Comparison of ENCODE assay signal across 20 cellular contexts in genomic region chr20:23304616-23305015, GRCh38. TPM values are rescaled to one million over a fixed set of nuclear protein-coding genes. Genes with fewer than 3 reads are reported as not detected.
DNase-seq lines count a peak whose midpoint lies in the region; ATAC-seq and TF ChIP-seq lines count a peak whose summit lies in the region.
"Had no signal": no experiment of that assay in that cellular context is flagged by ENCODE, and none has a peak within 500 bp of the region (broad histone marks: within the 10 kb centered on the region; RNA-seq: fewer than 3 reads in every experiment).

No MANE protein-coding gene starts in this region.

- peaks cover 14% of the 10 kb centered on the region for H3K4me1 Mint-ChIP-seq in activated T-helper 17 cell treated with anti-CD3 and anti-CD28 coated beads, Interleukin-2, amount 50 U/mL, for 72 hours
- peaks cover 22% of the 10 kb centered on the region for H3K4me1 Mint-ChIP-seq in neural progenitor cell
- no peaks in the 10 kb centered on the region for H3K4me1 Mint-ChIP-seq in activated CD8-positive, alpha-beta T cell treated with anti-CD3 and anti-CD28 coated beads, Interleukin-2, amount 10 ng/mL, durations not matched to agents 7 days and 5 days (ENCODE audit: low read depth)

- CTCF ChIA-PET in activated CD8-positive, alpha-beta T cell treated with anti-CD3 and anti-CD28 coated beads, Interleukin-2, amount 10 ng/mL, durations not matched to agents 7 days and 5 days (lab: Charles Lee), result no interaction called here

- peak; percentile 50 for DNase-seq in activated effector memory CD4-positive, alpha-beta T cell treated with anti-CD3 and anti-CD28 coated beads, Interleukin-2, amount 50 U/mL, for 16 hours
- no peak for DNase-seq in activated effector memory CD4-positive, alpha-beta T cell treated with Interleukin-2 at 50 U/mL for 16 hours
- DNase-seq in neural progenitor cell (ENCODE audit: low spot score), result no peak
- DNase-seq in tibial nerve (ENCODE audit: low spot score in 2 of 2), result no peak
- DNase-seq in activated CD8-positive, alpha-beta T cell treated with anti-CD3 and anti-CD28 coated beads, Interleukin-2, amount 10 ng/mL, durations not matched to agents 7 days and 5 days, result no peak
- DNase-seq in dermis blood vessel endothelial cell, result no peak
- DNase-seq: AML-193, COR-L47, DMS 273 treated with DMSO at 0.1 percent for 48 hours, HCEC 1CT, IMR-90, Kasumi-1, NCI-H1092 treated with DMSO at 0.1 percent for 48 hours, NCI-H1694 treated with DMSO at 0.1 percent for 48 hours, NCI-H748 treated with DMSO at 0.1 percent for 48 hours, Right ventricle myocardium superior had no signal

- 79 to 86% methylated on average over 16 of the region's 16 CpGs for WGBS in tibial nerve, 2 donors

- no peaks in the 10 kb centered on the region for H4K20me1 ChIP-seq in neural progenitor cell (ENCODE audit: low read depth)

- no peaks in the 10 kb centered on the region for H3K36me3 Mint-ChIP-seq in activated T-helper 17 cell treated with anti-CD3 and anti-CD28 coated beads, Interleukin-2, amount 50 U/mL, for 72 hours (ENCODE audit: low read depth)
- H3K36me3 Mint-ChIP-seq in neural progenitor cell, result no peaks in the 10 kb centered on the region
- no peaks in the 10 kb centered on the region for H3K36me3 Mint-ChIP-seq in activated CD8-positive, alpha-beta T cell treated with anti-CD3 and anti-CD28 coated beads, Interleukin-2, amount 10 ng/mL, durations not matched to agents 7 days and 5 days (ENCODE audit: low read depth)

- H3K9me3 Mint-ChIP-seq in activated T-helper 17 cell treated with anti-CD3 and anti-CD28 coated beads, Interleukin-2, amount 50 U/mL, for 72 hours, result peaks cover 5% of the 10 kb centered on the region
- peaks cover 8% of the 10 kb centered on the region for H3K9me3 Mint-ChIP-seq in neural progenitor cell
- H3K9me3 Mint-ChIP-seq in activated CD8-positive, alpha-beta T cell treated with anti-CD3 and anti-CD28 coated beads, Interleukin-2, amount 10 ng/mL, durations not matched to agents 7 days and 5 days (ENCODE audit: insufficient read depth), result no peaks in the 10 kb centered on the region

- H3K36me3 ChIP-seq in neural progenitor cell (no peaks in the 10 kb centered on the region), tibial nerve (no peaks in the 10 kb centered on the region)

- H3K9ac ChIP-seq in neural progenitor cell, result no peak overlapping the region
- H3K9ac ChIP-seq: GM23248 had no signal

- H3K4me3 ChIP-seq in neural progenitor cell, result no peak overlapping the region
- H3K4me3 ChIP-seq in tibial nerve, result no peak overlapping the region
- H3K4me3 ChIP-seq: GM23248 had no signal

- no peaks in the 10 kb centered on the region for H3K4me1 ChIP-seq in neural progenitor cell
- H3K4me1 ChIP-seq in tibial nerve, result peaks cover 0 to 10% (median 0%) of the 10 kb centered on the region in 4 donors

- POLR2A ChIA-PET in activated CD8-positive, alpha-beta T cell treated with anti-CD3 and anti-CD28 coated beads, Interleukin-2, amount 10 ng/mL, durations not matched to agents 7 days and 5 days (lab: Charles Lee), result no interaction called here

- TF ChIP-seq POLR2A in tibial nerve (IDR thresholded peaks at IDR 0.05), result no peak

- H3K9me3 ChIP-seq in neural progenitor cell (ENCODE audit: low read depth) (no peaks in the 10 kb centered on the region), tibial nerve (peaks cover 0 to 1% (median 0%) of the 10 kb centered on the region in 4 donors)

- no peak overlapping the region for H3K4me2 ChIP-seq in neural progenitor cell

- no peak overlapping the region for H3K4me3 Mint-ChIP-seq in activated T-helper 17 cell treated with anti-CD3 and anti-CD28 coated beads, Interleukin-2, amount 50 U/mL, for 72 hours
- no peak overlapping the region for H3K4me3 Mint-ChIP-seq in neural progenitor cell
- H3K4me3 Mint-ChIP-seq in activated CD8-positive, alpha-beta T cell treated with anti-CD3 and anti-CD28 coated beads, Interleukin-2, amount 10 ng/mL, durations not matched to agents 7 days and 5 days, result no peak overlapping the region

- peaks cover 5% of the 10 kb centered on the region for H3K27me3 Mint-ChIP-seq in activated T-helper 17 cell treated with anti-CD3 and anti-CD28 coated beads, Interleukin-2, amount 50 U/mL, for 72 hours
- H3K27me3 Mint-ChIP-seq in neural progenitor cell (ENCODE audit: insufficient read depth, low read depth), result peaks cover 14% of the 10 kb centered on the region
- H3K27me3 Mint-ChIP-seq in activated CD8-positive, alpha-beta T cell treated with anti-CD3 and anti-CD28 coated beads, Interleukin-2, amount 10 ng/mL, durations not matched to agents 7 days and 5 days (ENCODE audit: low read depth), result no peaks in the 10 kb centered on the region

- H3K27ac ChIP-seq in neural progenitor cell, result no peak overlapping the region
- peak overlapping the region in 3 of 4 donors; percentile 30 to 81 (median 74) for H3K27ac ChIP-seq in tibial nerve
- H3K27ac ChIP-seq: 22Rv1, GM23248 had no signal

- no peaks in the 10 kb centered on the region for H3F3A ChIP-seq in neural progenitor cell (ENCODE audit: low read depth)

- H3K27ac Mint-ChIP-seq in activated T-helper 17 cell treated with anti-CD3 and anti-CD28 coated beads, Interleukin-2, amount 50 U/mL, for 72 hours, result peak overlapping the region; percentile 37
- peak overlapping the region; percentile 4 for H3K27ac Mint-ChIP-seq in neural progenitor cell
- H3K27ac Mint-ChIP-seq in activated CD8-positive, alpha-beta T cell treated with anti-CD3 and anti-CD28 coated beads, Interleukin-2, amount 10 ng/mL, durations not matched to agents 7 days and 5 days, result no peak overlapping the region

- H3K27me3 ChIP-seq in neural progenitor cell (no peaks in the 10 kb centered on the region), tibial nerve (no peaks in the 10 kb centered on the region)

- H2AFZ ChIP-seq in neural progenitor cell (replicated peaks), result no peak overlapping the region
- H2AFZ ChIP-seq: GM23248 had no signal

- no peaks in the 10 kb centered on the region for H3K79me2 ChIP-seq in neural progenitor cell (ENCODE audit: low read depth)

- ATAC-seq in activated T-helper 17 cell treated with anti-CD3 and anti-CD28 coated beads, Interleukin-2, amount 50 U/mL, for 72 hours (replicated peaks), result no peak
- no peak for ATAC-seq in activated CD8-positive, alpha-beta T cell treated with anti-CD3 and anti-CD28 coated beads, Interleukin-2, amount 10 ng/mL, durations not matched to agents 7 days and 5 days
- no peak for ATAC-seq in HG02642 (IDR thresholded peaks at IDR 0.05; ENCODE audit: poor library complexity, unreplicated experiment)

- TF ChIP-seq EP300 in tibial nerve (IDR thresholded peaks at IDR 0.05), result no peak

- TF ChIP-seq CTCF in neural progenitor cell (IDR thresholded peaks at IDR 0.05), result no peak
- no peak for TF ChIP-seq CTCF in tibial nerve (IDR thresholded peaks at IDR 0.05)

RNA-seq across cellular contexts. Expression of gene NXT1, which starts 46.0 kb away (rescaled TPM):
- 10 to 100 TPM; 25.0 to 43.7 TPM for total RNA-seq in activated T-helper 17 cell treated with anti-CD3 and anti-CD28 coated beads, Interleukin-2, amount 50 U/mL, for 72 hours
- total RNA-seq in neural progenitor cell (ENCODE audit: low replicate concordance) (14.6 and 32.4 TPM in 2 replicates), tibial nerve (10 to 100 TPM; 19.4 to 50.5 (median 26.2) TPM), dermis blood vessel endothelial cell (24.8 and 36.2 TPM in 2 replicates)
- total RNA-seq in activated CD8-positive, alpha-beta T cell treated with anti-CD3 and anti-CD28 coated beads, Interleukin-2, amount 10 ng/mL, durations not matched to agents 7 days and 5 days, result 10 to 100 TPM; 34.8 to 35.5 TPM

RNA-seq across cellular contexts. Expression of gene GZF1, which starts 57.4 kb away (rescaled TPM):
- total RNA-seq in activated T-helper 17 cell treated with anti-CD3 and anti-CD28 coated beads, Interleukin-2, amount 50 U/mL, for 72 hours, result 1 to 10 TPM; 7.5 to 9.6 TPM
- total RNA-seq in neural progenitor cell (ENCODE audit: low replicate concordance) (12.9 and 13.8 TPM in 2 replicates), tibial nerve (10 to 100 TPM; 16.3 to 37.2 (median 20.3) TPM), dermis blood vessel endothelial cell (19.1 and 31.5 TPM in 2 replicates)
- total RNA-seq in activated CD8-positive, alpha-beta T cell treated with anti-CD3 and anti-CD28 coated beads, Interleukin-2, amount 10 ng/mL, durations not matched to agents 7 days and 5 days, result 10 to 100 TPM; 11.1 to 15.8 TPM
